ENCODE assay signal across 17 cellular contexts in the genomic region with DNA sequence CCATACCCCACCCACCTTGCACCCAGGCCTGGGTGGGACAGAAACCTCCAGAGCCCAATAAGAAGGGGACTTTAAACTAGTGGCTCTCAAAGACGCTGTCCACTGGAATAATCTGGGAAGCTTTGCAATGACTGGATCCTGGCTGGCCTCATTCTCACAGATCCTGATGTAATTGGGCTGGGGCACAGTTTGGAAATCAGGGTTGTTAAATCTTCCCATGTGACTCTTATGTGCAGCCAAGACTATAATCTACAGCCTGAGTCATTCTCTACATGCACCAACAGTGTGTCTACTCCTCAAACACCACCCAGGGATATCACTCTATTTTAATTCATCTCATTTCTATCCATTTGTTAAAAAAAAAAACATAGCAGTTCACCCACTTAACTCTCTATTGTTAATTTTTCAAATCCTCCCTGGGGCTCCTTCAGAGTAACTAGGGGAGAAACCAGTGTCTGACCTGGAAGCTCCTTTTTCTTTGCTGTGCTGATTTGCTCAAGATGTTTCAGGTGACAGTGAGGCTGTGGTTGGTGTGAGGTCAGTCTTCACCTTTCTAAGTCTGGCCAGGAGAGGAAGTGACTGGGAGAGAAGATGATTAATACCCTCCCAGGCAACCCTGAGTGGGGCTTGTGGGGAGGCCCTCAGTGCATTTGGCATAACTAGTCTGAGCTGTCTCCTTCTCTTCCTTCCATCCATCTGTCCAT.
DNase-seq lines count a peak whose midpoint lies in the region; ATAC-seq and TF ChIP-seq lines count a peak whose summit lies in the region.
"Had no signal": no experiment of that assay in that cellular context is flagged by ENCODE, and none has a peak within 500 bp of the region (broad histone marks: within the 10 kb centered on the region; RNA-seq: fewer than 3 reads in every experiment).

No MANE protein-coding gene starts in this region.

- TF ChIP-seq POLR2A in gastrocnemius medialis (IDR thresholded peaks at IDR 0.05) = no peak

- POLR2A ChIA-PET in A673 (lab: Charles Lee; ENCODE audit: low non-redundant PET) = interaction anchor here (0.6 kb wide), 1 partner anchor 109 kb away, joined by 3 read pairs; no protein-coding TSS in a partner anchor

- H3K4me3 ChIP-seq in gastrocnemius medialis (no peak overlapping the region), A673 (ENCODE audit: low read depth, low read length, poor library complexity, severe bottlenecking) (no peak overlapping the region)
- H3K4me3 ChIP-seq: BLaER1 had no signal

- H3K4me1 ChIP-seq in gastrocnemius medialis (no peaks in the 10 kb centered on the region), A673 (ENCODE audit: insufficient read depth, low read length, poor library complexity, severe bottlenecking) (no peaks in the 10 kb centered on the region)
- H3K4me1 ChIP-seq: BLaER1 had no signal

- no peak overlapping the region for H3K4me3 Mint-ChIP-seq in natural killer cell treated with Interleukin-12 subunit alpha and Interleukin-12 subunit beta and Interleukin-15 and Interleukin-18, amount 100 ng/mL, for 72 hours
- no peak overlapping the region for H3K4me3 Mint-ChIP-seq in activated CD4-positive, alpha-beta T cell treated with anti-CD3 and anti-CD28 coated beads, Interleukin-2, amount 10 ng/mL, durations not matched to agents 24 days and 14 days
- H3K4me3 Mint-ChIP-seq: activated naive CD4-positive, alpha-beta T cell treated with anti-CD3 and anti-CD28 coated beads, Interleukin-2, amount 10 ng/mL, durations not matched to agents 7 days and 5 days; naive thymus-derived CD4-positive, alpha-beta T cell had no signal

- no peaks in the 10 kb centered on the region for H3K36me3 ChIP-seq in gastrocnemius medialis
- H3K36me3 ChIP-seq in A673 (ENCODE audit: insufficient read depth, low read length, poor library complexity, severe bottlenecking) = no peaks in the 10 kb centered on the region
- H3K36me3 ChIP-seq: BLaER1 had no signal

- TF ChIP-seq CTCF in gastrocnemius medialis (IDR thresholded peaks at IDR 0.05 in 4 of 5, conservative IDR thresholded peaks at IDR 0.05 in 1 of 5) (no peak), A673 (conservative IDR thresholded peaks at IDR 0.05; ENCODE audit: low read depth, low read length) (no peak)

- H3K4me1 Mint-ChIP-seq in natural killer cell treated with Interleukin-12 subunit alpha and Interleukin-12 subunit beta and Interleukin-15 and Interleukin-18, amount 100 ng/mL, for 72 hours (ENCODE audit: low read depth in 2 of 2) = peaks cover 0 to 4% of the 10 kb centered on the region in 2 donors
- H3K4me1 Mint-ChIP-seq in activated CD4-positive, alpha-beta T cell treated with anti-CD3 and anti-CD28 coated beads, Interleukin-2, amount 10 ng/mL, durations not matched to agents 24 days and 14 days = peaks cover 2% of the 10 kb centered on the region
- H3K4me1 Mint-ChIP-seq: activated naive CD4-positive, alpha-beta T cell treated with anti-CD3 and anti-CD28 coated beads, Interleukin-2, amount 10 ng/mL, durations not matched to agents 7 days and 5 days had no signal

- CTCF ChIA-PET in A673 (lab: Charles Lee) = no interaction called here

- intact Hi-C loops in gastrocnemius medialis (cut with DNase I; ENCODE audit: low total_unique reads) (no loop called here), A673 (cut with micrococcal nuclease; ENCODE audit: unreplicated experiment) (no loop called here)
- intact Hi-C loops in activated CD4-positive, alpha-beta T cell treated with anti-CD3 and anti-CD28 coated beads, Interleukin-2, amount 10 ng/mL, durations not matched to agents 24 days and 14 days (cut with micrococcal nuclease) = no loop called here

- H3K27ac ChIP-seq in gastrocnemius medialis = no peak overlapping the region
- H3K27ac ChIP-seq in A673 (ENCODE audit: low read depth, low read length, poor library complexity, severe bottlenecking) = no peak overlapping the region
- no peak overlapping the region for H3K27ac ChIP-seq in caudate nucleus (ENCODE audit: low read depth, low read length)
- H3K27ac ChIP-seq: BLaER1 had no signal

- H3K9me3 ChIP-seq in gastrocnemius medialis (no peaks in the 10 kb centered on the region), A673 (ENCODE audit: low read depth, low read length, poor library complexity, severe bottlenecking) (no peaks in the 10 kb centered on the region)
- H3K9me3 ChIP-seq: BLaER1 had no signal

- H3K27me3 Mint-ChIP-seq in natural killer cell treated with Interleukin-12 subunit alpha and Interleukin-12 subunit beta and Interleukin-15 and Interleukin-18, amount 100 ng/mL, for 72 hours = peaks cover 0 to 11% of the 10 kb centered on the region in 2 donors
- H3K27me3 Mint-ChIP-seq in activated CD4-positive, alpha-beta T cell treated with anti-CD3 and anti-CD28 coated beads, Interleukin-2, amount 10 ng/mL, durations not matched to agents 24 days and 14 days = peaks cover 5% of the 10 kb centered on the region

- no peaks in the 10 kb centered on the region for H3K36me3 Mint-ChIP-seq in natural killer cell treated with Interleukin-12 subunit alpha and Interleukin-12 subunit beta and Interleukin-15 and Interleukin-18, amount 100 ng/mL, for 72 hours
- no peaks in the 10 kb centered on the region for H3K36me3 Mint-ChIP-seq in activated CD4-positive, alpha-beta T cell treated with anti-CD3 and anti-CD28 coated beads, Interleukin-2, amount 10 ng/mL, durations not matched to agents 24 days and 14 days (ENCODE audit: low read depth)
- H3K36me3 Mint-ChIP-seq: activated naive CD4-positive, alpha-beta T cell treated with anti-CD3 and anti-CD28 coated beads, Interleukin-2, amount 10 ng/mL, durations not matched to agents 7 days and 5 days; naive thymus-derived CD4-positive, alpha-beta T cell had no signal

- in situ Hi-C loops in gastrocnemius medialis (cut with MboI; ENCODE audit: low sequenced_read_pairs in 4 of 4) = no loop called here

- H3K27me3 ChIP-seq in gastrocnemius medialis (no peaks in the 10 kb centered on the region), A673 (replicated peaks; ENCODE audit: insufficient read depth, low read depth, low read length, poor library complexity) (peaks cover 8% of the 10 kb centered on the region)
- H3K27me3 ChIP-seq: BLaER1 had no signal

- no peaks in the 10 kb centered on the region for H3K9me3 Mint-ChIP-seq in natural killer cell treated with Interleukin-12 subunit alpha and Interleukin-12 subunit beta and Interleukin-15 and Interleukin-18, amount 100 ng/mL, for 72 hours
- no peaks in the 10 kb centered on the region for H3K9me3 Mint-ChIP-seq in activated CD4-positive, alpha-beta T cell treated with anti-CD3 and anti-CD28 coated beads, Interleukin-2, amount 10 ng/mL, durations not matched to agents 24 days and 14 days
- H3K9me3 Mint-ChIP-seq: activated naive CD4-positive, alpha-beta T cell treated with anti-CD3 and anti-CD28 coated beads, Interleukin-2, amount 10 ng/mL, durations not matched to agents 7 days and 5 days had no signal

- ATAC-seq in GM19351 (IDR thresholded peaks at IDR 0.05; ENCODE audit: unreplicated experiment) (peak; percentile 87), HG03060 (IDR thresholded peaks at IDR 0.05; ENCODE audit: low read depth, unreplicated experiment) (peak; percentile 54), esophagus mucosa (peak; percentile 92), gastrocnemius medialis (peak; percentile 89 to 97)
- no peak for ATAC-seq in natural killer cell treated with Interleukin-12 subunit alpha and Interleukin-12 subunit beta and Interleukin-15 and Interleukin-18, amount 100 ng/mL, for 72 hours
- ATAC-seq: HCT116; naive thymus-derived CD4-positive, alpha-beta T cell had no signal

- H3K27ac Mint-ChIP-seq in natural killer cell treated with Interleukin-12 subunit alpha and Interleukin-12 subunit beta and Interleukin-15 and Interleukin-18, amount 100 ng/mL, for 72 hours = no peak overlapping the region
- no peak overlapping the region for H3K27ac Mint-ChIP-seq in activated CD4-positive, alpha-beta T cell treated with anti-CD3 and anti-CD28 coated beads, Interleukin-2, amount 10 ng/mL, durations not matched to agents 24 days and 14 days
- H3K27ac Mint-ChIP-seq: activated naive CD4-positive, alpha-beta T cell treated with anti-CD3 and anti-CD28 coated beads, Interleukin-2, amount 10 ng/mL, durations not matched to agents 7 days and 5 days; naive thymus-derived CD4-positive, alpha-beta T cell had no signal

- DNase-seq in gastrocnemius medialis = peak; percentile 15 to 36
- no peak for DNase-seq in A673 (ENCODE audit: low spot score)
- no peak for DNase-seq in caudate nucleus (lab: John Stamatoyannopoulos, UW)
- no peak for DNase-seq in natural killer cell treated with Interleukin-12 subunit alpha and Interleukin-12 subunit beta and Interleukin-15 and Interleukin-18, amount 100 ng/mL, for 72 hours (ENCODE audit: low spot score)
- no peak for DNase-seq in activated CD4-positive, alpha-beta T cell treated with anti-CD3 and anti-CD28 coated beads, Interleukin-2, amount 10 ng/mL, durations not matched to agents 24 days and 14 days
- DNase-seq: activated naive CD4-positive, alpha-beta T cell treated with anti-CD3 and anti-CD28 coated beads, Interleukin-2, amount 10 ng/mL, durations not matched to agents 7 days and 5 days; DND-41; IMR-90; naive thymus-derived CD4-positive, alpha-beta T cell; NCI-H1092; stimulated activated CD4-positive, alpha-beta T cell treated with anti-CD3 and anti-CD28 coated beads, Interleukin-4, amount 100 ng/mL, for 1 hour; stimulated activated naive CD4-positive, alpha-beta T cell had no signal

- BruUV-seq in A673 (replicated peaks; lab: Mats Ljungman, UMichigan) = no TSS peak

Comparison
In these comparisons a context has a peak if more than half of its experiments do, and no peak if none do; other contexts are left out.
1. ATAC-seq: peak in GM19351 (single experiment), HG03060 (single experiment), esophagus mucosa (single experiment) and gastrocnemius medialis (2 of 2); none in natural killer cell treated with Interleukin-12 subunit alpha and Interleukin-12 subunit beta and Interleukin-15 and Interleukin-18, amount 100 ng/mL, for 72 hours (0 of 2).
2. DNase-seq: peak in gastrocnemius medialis (2 of 2); none in A673 (single experiment), caudate nucleus (0 of 61), natural killer cell treated with Interleukin-12 subunit alpha and Interleukin-12 subunit beta and Interleukin-15 and Interleukin-18, amount 100 ng/mL, for 72 hours (single experiment) and activated CD4-positive, alpha-beta T cell treated with anti-CD3 and anti-CD28 coated beads, Interleukin-2, amount 10 ng/mL, durations not matched to agents 24 days and 14 days (single experiment).